Comparison of ENCODE assay signal across 39 cellular contexts in the genomic region with DNA sequence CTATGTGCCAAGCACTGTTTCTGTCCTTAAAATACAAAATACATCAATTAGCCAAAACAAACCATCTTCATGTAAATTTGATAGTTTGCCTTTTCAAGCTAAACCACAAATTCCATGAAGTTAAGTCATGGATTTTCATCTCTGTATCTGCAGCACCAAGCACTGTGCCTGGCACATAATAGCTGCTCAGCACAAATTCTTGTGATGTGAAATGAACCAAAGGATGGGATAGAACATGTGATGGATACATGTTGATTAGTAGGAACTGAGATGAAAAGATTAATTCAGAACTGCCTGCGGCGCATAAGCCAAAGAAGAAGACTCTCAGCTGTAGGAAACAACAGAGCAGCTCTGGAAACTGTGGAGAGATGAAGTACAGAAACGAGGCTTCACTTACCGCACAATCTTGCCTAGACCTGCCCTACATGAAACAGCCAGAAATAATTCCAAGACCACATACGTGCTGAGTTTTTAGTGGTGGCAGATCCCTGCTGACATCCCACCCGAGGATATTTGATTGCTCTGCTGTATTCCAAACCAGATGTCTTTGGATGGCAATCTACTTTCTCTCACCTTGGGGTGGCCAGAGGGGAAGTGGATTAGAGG. TPM values are rescaled to one million over a fixed set of nuclear protein-coding genes. Genes with fewer than 3 reads are reported as not detected.
"Had no signal": no experiment of that assay in that cellular context is flagged by ENCODE, and none has a peak within 500 bp of the region (broad histone marks: within the 10 kb centered on the region; RNA-seq: fewer than 3 reads in every experiment).

No MANE protein-coding gene starts in this region.

- FAIRE-seq: endometrium, endothelial cell of umbilical vein had no signal

- H3K27me3 Mint-ChIP-seq: activated B cell treated with CpG ODN at 0.5 μM for 24 hours had no signal

- H3K9me3 Mint-ChIP-seq: activated B cell treated with CpG ODN at 0.5 μM for 24 hours; activated CD4-positive, alpha-beta memory T cell treated with anti-CD3 and anti-CD28 coated beads for 36 hours; activated naive CD8-positive, alpha-beta T cell treated with anti-CD3 and anti-CD28 coated beads for 36 hours; activated T-helper 1 cell treated with anti-CD3 and anti-CD28 coated beads, Interleukin-12 subunit alpha, Interleukin-12 subunit beta, Interleukin-2, Interleukin-4 antibody, amounts not matched to agents 30 ng/mL and 10 ng/mL and 1 ng/mL, durations not matched to agents 14 hours and 24 hours and 36 hours; activated T-helper 2 cell treated with anti-CD3 and anti-CD28 coated beads, Interferon-gamma antibody, Interleukin-2, Interleukin-4, amounts not matched to agents 10 μg/mL and 5 μg/mL and 100 μg/mL, durations not matched to agents 14 hours and 24 hours and 36 hours; T-helper 2 cell treated with Interferon-gamma antibody and Interleukin-4, amounts not matched to agents 5 μg/mL and 100 μg/mL, for 36 hours had no signal

- H3K4me1 ChIP-seq: adrenal gland, colonic mucosa had no signal

- H3K36me3 Mint-ChIP-seq: activated CD4-positive, alpha-beta memory T cell treated with anti-CD3 and anti-CD28 coated beads for 36 hours; activated CD8-positive, alpha-beta memory T cell treated with anti-CD3 and anti-CD28 coated beads, Interleukin-2, amount 10 ng/mL, durations not matched to agents 7 days and 5 days; activated naive CD4-positive, alpha-beta T cell treated with anti-CD3 and anti-CD28 coated beads, Interleukin-2, amount 50 U/mL, for 24 hours; activated naive CD8-positive, alpha-beta T cell treated with anti-CD3 and anti-CD28 coated beads for 36 hours had no signal

- ATAC-seq: activated CD4-positive, CD25-positive, alpha-beta regulatory T cell treated with anti-CD3 and anti-CD28 coated beads, Interleukin-2, amount 50 U/mL, for 24 hours; activated CD8-positive, alpha-beta memory T cell treated with anti-CD3 and anti-CD28 coated beads, Interleukin-2, amount 10 ng/mL, durations not matched to agents 7 days and 5 days; activated CD8-positive, alpha-beta T cell treated with anti-CD3 and anti-CD28 coated beads, Interleukin-2, amount 10 ng/mL, durations not matched to agents 7 days and 5 days; activated naive CD8-positive, alpha-beta T cell treated with anti-CD3 and anti-CD28 coated beads, Interleukin-2, amount 50 U/mL, for 24 hours; body of pancreas; gastroesophageal sphincter; heart right ventricle; T-helper 17 cell had no signal

- H3K27ac Mint-ChIP-seq: activated CD4-positive, alpha-beta memory T cell treated with anti-CD3 and anti-CD28 coated beads for 36 hours; activated CD8-positive, alpha-beta memory T cell treated with anti-CD3 and anti-CD28 coated beads, Interleukin-2, amount 10 ng/mL, durations not matched to agents 7 days and 5 days; activated CD8-positive, alpha-beta T cell treated with anti-CD3 and anti-CD28 coated beads, Interleukin-2, amount 10 ng/mL, durations not matched to agents 7 days and 5 days; activated naive CD4-positive, alpha-beta T cell treated with anti-CD3 and anti-CD28 coated beads for 36 hours; activated naive CD4-positive, alpha-beta T cell treated with anti-CD3 and anti-CD28 coated beads, Interleukin-2, amount 50 U/mL, for 24 hours; activated naive CD8-positive, alpha-beta T cell treated with anti-CD3 and anti-CD28 coated beads for 36 hours; activated naive CD8-positive, alpha-beta T cell treated with anti-CD3 and anti-CD28 coated beads, Interleukin-2, amount 50 U/mL, for 24 hours; activated T-helper 1 cell treated with anti-CD3 and anti-CD28 coated beads, Interleukin-12 subunit alpha, Interleukin-12 subunit beta, Interleukin-2, Interleukin-4 antibody, amounts not matched to agents 30 ng/mL and 10 ng/mL and 1 ng/mL, durations not matched to agents 14 hours and 24 hours and 36 hours; activated T-helper 2 cell treated with anti-CD3 and anti-CD28 coated beads, Interferon-gamma antibody, Interleukin-2, Interleukin-4, amounts not matched to agents 10 μg/mL and 5 μg/mL and 100 μg/mL, durations not matched to agents 14 hours and 24 hours and 36 hours; T-helper 17 cell; T-helper 2 cell treated with Interferon-gamma antibody and Interleukin-4, amounts not matched to agents 5 μg/mL and 100 μg/mL, for 36 hours had no signal

- H3K4me3 ChIP-seq: adrenal gland, body of pancreas, cardiac muscle cell, colonic mucosa, esophagus muscularis mucosa, gastroesophageal sphincter, heart right ventricle, hepatocyte had no signal

- H3K4me1 Mint-ChIP-seq: activated CD8-positive, alpha-beta memory T cell treated with anti-CD3 and anti-CD28 coated beads, Interleukin-2, amount 10 ng/mL, durations not matched to agents 7 days and 5 days; activated naive CD4-positive, alpha-beta T cell treated with anti-CD3 and anti-CD28 coated beads, Interleukin-2, amount 50 U/mL, for 24 hours; activated naive CD8-positive, alpha-beta T cell treated with anti-CD3 and anti-CD28 coated beads for 36 hours; T-helper 17 cell had no signal

- DNase-seq: activated B cell treated with CpG ODN at 0.5 μM for 24 hours; activated CD4-positive, alpha-beta memory T cell treated with anti-CD3 and anti-CD28 coated beads for 36 hours; activated CD4-positive, alpha-beta T cell treated with anti-CD3 and anti-CD28 coated beads for 48 hours; activated CD4-positive, alpha-beta T cell treated with anti-CD3 and anti-CD28 coated beads, Interleukin-2, amount 50 U/mL, for 1 hour; activated CD8-positive, alpha-beta memory T cell treated with anti-CD3 and anti-CD28 coated beads, Interleukin-2, amount 10 ng/mL, durations not matched to agents 7 days and 5 days; activated CD8-positive, alpha-beta memory T cell treated with anti-CD3 and anti-CD28 coated beads, Interleukin-2, amount 50 U/mL, for 4 hours; activated CD8-positive, alpha-beta T cell treated with anti-CD3 and anti-CD28 coated beads, Interleukin-2, amount 10 ng/mL, durations not matched to agents 7 days and 5 days; activated effector memory CD4-positive, alpha-beta T cell treated with anti-CD3 and anti-CD28 coated beads, Interleukin-2, amount 50 U/mL, for 16 hours; activated naive CD4-positive, alpha-beta T cell treated with anti-CD3 and anti-CD28 coated beads for 36 hours; activated naive CD8-positive, alpha-beta T cell treated with anti-CD3 and anti-CD28 coated beads for 36 hours; activated naive CD8-positive, alpha-beta T cell treated with anti-CD3 and anti-CD28 coated beads, Interleukin-2, amount 50 U/mL, for 24 hours; activated T-cell treated with anti-CD3 and anti-CD28 coated beads, Interleukin-2, amount 50 U/mL, for 1 hour; activated T-cell treated with anti-CD3 and anti-CD28 coated beads, Interleukin-2, amount 50 U/mL, for 48 hours; adrenal gland; amygdala; aorta; body of pancreas; central memory CD4-positive, alpha-beta T cell; cerebellar nuclear complex; colonic mucosa; effector CD8-positive, alpha-beta T cell; erythroblast; foreskin melanocyte; heart right ventricle; T-helper 17 cell; T1000; WERI-Rb-1 had no signal

- H3K4me3 Mint-ChIP-seq: activated B cell treated with CpG ODN at 0.5 μM for 24 hours; activated CD4-positive, alpha-beta memory T cell treated with anti-CD3 and anti-CD28 coated beads for 36 hours; activated CD8-positive, alpha-beta memory T cell treated with anti-CD3 and anti-CD28 coated beads, Interleukin-2, amount 10 ng/mL, durations not matched to agents 7 days and 5 days; activated CD8-positive, alpha-beta T cell treated with anti-CD3 and anti-CD28 coated beads, Interleukin-2, amount 10 ng/mL, durations not matched to agents 7 days and 5 days; activated naive CD4-positive, alpha-beta T cell treated with anti-CD3 and anti-CD28 coated beads for 36 hours; activated naive CD4-positive, alpha-beta T cell treated with anti-CD3 and anti-CD28 coated beads, Interleukin-2, amount 50 U/mL, for 24 hours; activated naive CD8-positive, alpha-beta T cell treated with anti-CD3 and anti-CD28 coated beads for 36 hours; activated naive CD8-positive, alpha-beta T cell treated with anti-CD3 and anti-CD28 coated beads, Interleukin-2, amount 50 U/mL, for 24 hours; activated T-helper 1 cell treated with anti-CD3 and anti-CD28 coated beads, Interleukin-12 subunit alpha, Interleukin-12 subunit beta, Interleukin-2, Interleukin-4 antibody, amounts not matched to agents 30 ng/mL and 10 ng/mL and 1 ng/mL, durations not matched to agents 14 hours and 24 hours and 36 hours; T-helper 17 cell; T-helper 2 cell treated with Interferon-gamma antibody and Interleukin-4, amounts not matched to agents 5 μg/mL and 100 μg/mL, for 36 hours had no signal

- H3K27ac ChIP-seq: adrenal gland, body of pancreas, cardiac muscle cell, colonic mucosa, esophagus muscularis mucosa, gastroesophageal sphincter, heart right ventricle, hepatocyte, WERI-Rb-1 had no signal

- H3K27me3 ChIP-seq: adrenal gland, body of pancreas, cardiac muscle cell, colonic mucosa, esophagus muscularis mucosa, gastroesophageal sphincter, heart right ventricle, hepatocyte had no signal

- H3K36me3 ChIP-seq: adrenal gland, cardiac muscle cell, colonic mucosa, esophagus muscularis mucosa, gastroesophageal sphincter, heart right ventricle, WERI-Rb-1 had no signal

RNA-seq across cellular contexts. Expression of a gene that starts 40.9 kb away (rescaled TPM):
- total RNA-seq: activated CD4-positive, alpha-beta memory T cell treated with anti-CD3 and anti-CD28 coated beads for 36 hours; activated CD8-positive, alpha-beta memory T cell treated with anti-CD3 and anti-CD28 coated beads for 36 hours; activated CD8-positive, alpha-beta T cell treated with anti-CD3 and anti-CD28 coated beads, Interleukin-2, amount 10 ng/mL, durations not matched to agents 7 days and 5 days; activated naive CD4-positive, alpha-beta T cell treated with anti-CD3 and anti-CD28 coated beads for 36 hours; activated naive CD8-positive, alpha-beta T cell treated with anti-CD3 and anti-CD28 coated beads for 36 hours; T-helper 17 cell had no signal
